Comparison of ENCODE assay signal across 17 cellular contexts in the genomic region with DNA sequence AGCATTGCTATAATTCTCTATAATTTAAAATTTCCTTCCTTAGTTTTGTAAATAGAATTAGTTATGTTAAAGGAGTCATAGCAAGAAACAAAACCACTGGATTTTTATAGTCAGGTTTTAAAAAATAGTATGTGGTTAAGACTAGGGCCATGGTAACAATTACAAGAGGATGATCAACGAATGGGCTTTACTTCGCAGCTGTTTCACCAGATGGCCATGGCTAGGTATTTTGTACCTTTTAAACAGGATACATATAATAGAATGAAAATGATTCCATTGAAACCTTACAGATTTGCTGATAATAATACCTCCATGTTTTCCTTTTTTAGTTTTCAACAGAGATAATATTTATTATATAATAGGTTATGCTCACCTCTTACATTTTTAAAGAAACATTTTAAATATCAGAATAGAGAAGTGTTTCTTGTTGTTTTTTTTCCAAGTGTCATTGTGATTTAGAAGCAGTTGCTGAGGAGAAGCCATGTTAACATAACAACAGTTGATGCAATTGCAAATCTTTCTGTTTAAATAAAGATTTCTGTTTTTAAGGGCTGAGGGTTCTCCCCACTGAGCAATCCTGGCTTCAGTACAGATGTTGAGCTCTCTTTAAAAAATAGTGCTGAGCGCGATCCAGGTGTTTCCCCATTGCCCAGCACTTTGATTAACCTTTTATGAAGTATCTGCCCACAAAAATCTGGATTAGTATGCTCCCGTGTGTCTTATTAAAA.
"Had no signal": no experiment of that assay in that cellular context is flagged by ENCODE, and none has a peak within 500 bp of the region (broad histone marks: within the 10 kb centered on the region; RNA-seq: fewer than 3 reads in every experiment).

No MANE protein-coding gene starts in this region.

- H3K36me3 ChIP-seq: heart left ventricle, left ventricle myocardium inferior, right lobe of liver, spleen, tibial artery, uterus had no signal

- H3K27me3 ChIP-seq: dorsolateral prefrontal cortex, foreskin keratinocyte, heart left ventricle, right lobe of liver, spleen, tibial artery, uterus had no signal

- H3K9me3 ChIP-seq: heart left ventricle, left ventricle myocardium inferior, psoas muscle, right lobe of liver, spleen, tibial artery, uterus had no signal

- H3K4me3 ChIP-seq: dorsolateral prefrontal cortex, heart left ventricle, left ventricle myocardium inferior, psoas muscle, right lobe of liver, spleen, tibial artery, uterus had no signal

- H3K4me1 ChIP-seq: foreskin keratinocyte, heart left ventricle, left ventricle myocardium inferior, psoas muscle, right lobe of liver, spleen, tibial artery, uterus had no signal

- DNase-seq: activated CD4-positive, alpha-beta T cell treated with anti-CD3 and anti-CD28 coated beads, Interleukin-2, amount 50 U/mL, for 4 hours; activated T-cell treated with anti-CD3 and anti-CD28 coated beads, Interleukin-2, amount 50 U/mL, for 1 hour; amygdala; dorsolateral prefrontal cortex; foreskin keratinocyte; heart left ventricle; left ventricle myocardium inferior; mesendoderm; psoas muscle; right lobe of liver; spleen; stimulated activated CD4-positive, alpha-beta T cell treated with anti-CD3 and anti-CD28 coated beads, Interleukin-1b, Interleukin-23, amount 100 ng/mL, for 48 hours; T-helper 2 cell; tibial artery; uterus had no signal

- H3K27ac ChIP-seq: dorsolateral prefrontal cortex, foreskin keratinocyte, heart left ventricle, left ventricle myocardium inferior, psoas muscle, right lobe of liver, spleen, tibial artery, uterus had no signal

- ATAC-seq: activated naive CD4-positive, alpha-beta T cell treated with anti-CD3 and anti-CD28 coated beads, Interleukin-2, amount 50 U/mL, for 72 hours; foreskin keratinocyte; heart left ventricle; psoas muscle; right lobe of liver; stimulated activated memory B cell treated with anti-CD40 and anti-IgM and Interleukin-4, amounts not matched to agents 10 μg/mL and 1 μg/mL and 100 μg/mL, for 72 hours had no signal
